In the genomic region with DNA sequence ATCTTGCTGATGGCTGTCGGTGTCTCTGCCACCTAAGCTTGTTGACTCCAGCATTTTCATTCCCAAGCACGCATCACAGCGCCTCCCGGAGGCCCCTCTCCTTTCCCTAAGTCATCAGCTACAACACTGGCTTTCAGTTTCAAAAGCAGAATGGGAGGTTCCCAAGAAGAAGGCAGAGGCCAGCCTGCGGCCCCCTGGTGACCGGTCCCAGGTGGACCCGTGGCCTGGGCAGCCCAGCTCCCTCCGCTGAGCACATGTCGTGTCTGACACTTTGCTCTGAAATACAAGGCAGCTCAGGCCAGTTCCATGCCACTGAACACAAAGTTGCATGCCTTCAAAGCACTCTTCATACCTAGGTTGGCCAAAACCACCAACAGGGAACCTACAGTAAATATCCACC, we compare ENCODE assay signal across 8 cellular contexts. TPM values are rescaled to one million over a fixed set of nuclear protein-coding genes. Genes with fewer than 3 reads are reported as not detected.
DNase-seq lines count a peak whose midpoint lies in the region; ATAC-seq and TF ChIP-seq lines count a peak whose summit lies in the region.

No MANE protein-coding gene starts in this region.

- no peaks in the 10 kb centered on the region for H3K27me3 Mint-ChIP-seq in IgD-negative memory B cell

- no peak for ATAC-seq in thoracic aorta (ENCODE audit: insufficient number of reproducible peaks, low FRiP score, low read depth)
- no peak for ATAC-seq in HG02973 (IDR thresholded peaks at IDR 0.05; ENCODE audit: unreplicated experiment)
- ATAC-seq in HG03439 (IDR thresholded peaks at IDR 0.05; ENCODE audit: unreplicated experiment), result no peak
- no peak for ATAC-seq in GM18867 (IDR thresholded peaks at IDR 0.05; ENCODE audit: unreplicated experiment)

- H3K4me3 ChIP-seq in breast epithelium (peak overlapping the region; percentile 32 to 62 (median 40)), kidney epithelial cell (ENCODE audit: low read depth, low read length) (no peak overlapping the region), thoracic aorta (peak overlapping the region; percentile 64)

- DNase-seq in breast epithelium (ENCODE audit: low spot score in 2 of 2), result no peak
- no peak for DNase-seq in kidney epithelial cell (ENCODE audit: low read depth)
- DNase-seq in thoracic aorta (ENCODE audit: low spot score), result no peak
- DNase-seq in NCI-H1694 (lab: John Stamatoyannopoulos, UW), result no peak

- no peaks in the 10 kb centered on the region for H3K36me3 ChIP-seq in breast epithelium
- H3K36me3 ChIP-seq in kidney epithelial cell (ENCODE audit: control insufficient read depth, insufficient read depth, low read length), result no peaks in the 10 kb centered on the region
- H3K36me3 ChIP-seq in thoracic aorta, result peaks cover 10% of the 10 kb centered on the region

- peaks cover 3% of the 10 kb centered on the region for H3K36me3 Mint-ChIP-seq in IgD-negative memory B cell

- no peak overlapping the region for H3K4me3 Mint-ChIP-seq in IgD-negative memory B cell

- H3K4me1 ChIP-seq in breast epithelium (peaks cover 19 to 35% of the 10 kb centered on the region in 2 donors), thoracic aorta (ENCODE audit: control insufficient read depth in 1 of 2, low read depth in 2 of 2) (peaks cover 46 to 52% of the 10 kb centered on the region in 2 donors)

- intact Hi-C loops in breast epithelium (cut with DNase I; ENCODE audit: low total_unique reads), result no loop called here

- H3K27me3 ChIP-seq in breast epithelium (no peaks in the 10 kb centered on the region), kidney epithelial cell (ENCODE audit: control insufficient read depth, insufficient read depth, low read length) (no peaks in the 10 kb centered on the region), thoracic aorta (replicated peaks; ENCODE audit: insufficient read depth) (no peaks in the 10 kb centered on the region)

- peak overlapping the region in 2 of 3 donors; percentile 47 to 80 for H3K27ac Mint-ChIP-seq in IgD-negative memory B cell

- H3K9me3 ChIP-seq in breast epithelium (no peaks in the 10 kb centered on the region), thoracic aorta (no peaks in the 10 kb centered on the region)

- no peaks in the 10 kb centered on the region for H3K9me3 Mint-ChIP-seq in IgD-negative memory B cell

- H3K27ac ChIP-seq in breast epithelium (peak overlapping the region; percentile 82 to 83), thoracic aorta (peak overlapping the region; percentile 94)

- peaks cover 5 to 10% (median 9%) of the 10 kb centered on the region in 3 donors for H3K4me1 Mint-ChIP-seq in IgD-negative memory B cell

- no peak for TF ChIP-seq CTCF in breast epithelium (IDR thresholded peaks at IDR 0.05)
- peak; percentile 31 for TF ChIP-seq CTCF in kidney epithelial cell (IDR thresholded peaks at IDR 0.05; ENCODE audit: insufficient read depth, low read length, poor library complexity, severe bottlenecking)
- no peak for TF ChIP-seq CTCF in thoracic aorta (IDR thresholded peaks at IDR 0.05)

- TF ChIP-seq POLR2A in breast epithelium (IDR thresholded peaks at IDR 0.05), result no peak

RNA-seq across cellular contexts. Expression of a gene that starts 8.5 kb away (rescaled TPM):
- 1.7 TPM for polyA plus RNA-seq in IgD-negative memory B cell
- total RNA-seq in breast epithelium (10 to 100 TPM; 13.6 to 16.4 (median 13.8) TPM), kidney epithelial cell (23.1 and 27.6 TPM in 2 replicates), thoracic aorta (10 to 100 TPM; 23.0 to 31.4 TPM)
